ENCODE assay signal across 1 cellular context in the genomic region with DNA sequence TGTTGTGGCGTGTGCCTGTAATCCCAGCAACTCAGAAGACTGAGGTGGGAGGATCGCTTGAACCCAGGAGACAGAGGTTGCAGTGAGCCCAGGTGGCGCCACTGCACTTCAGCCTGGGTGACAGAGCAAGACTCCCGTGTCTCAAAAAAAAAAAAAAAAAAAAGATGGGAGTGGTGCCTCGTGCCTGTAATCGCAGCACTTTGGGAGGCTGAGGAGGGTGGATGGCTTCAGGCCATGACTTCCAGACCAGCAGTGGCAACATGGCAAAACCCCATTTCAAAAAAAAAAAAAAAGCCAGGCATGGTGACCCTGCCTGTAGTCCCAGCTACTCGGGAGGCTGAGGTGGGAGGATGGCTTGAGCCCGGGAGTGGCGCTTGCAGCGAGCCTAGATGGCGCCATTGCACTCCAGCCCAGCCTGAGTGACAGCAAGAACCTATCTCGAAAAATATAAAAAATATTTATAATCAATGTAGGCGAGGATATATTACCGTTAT.
TF ChIP-seq lines count a peak whose summit lies in the region.

No MANE protein-coding gene starts in this region.

TF ChIP-seq in HepG2, 621 proteins besides CTCF, POLR2A, EP300 and RAD21 (continued from another document):
- TF ChIP-seq, protein P1, sequence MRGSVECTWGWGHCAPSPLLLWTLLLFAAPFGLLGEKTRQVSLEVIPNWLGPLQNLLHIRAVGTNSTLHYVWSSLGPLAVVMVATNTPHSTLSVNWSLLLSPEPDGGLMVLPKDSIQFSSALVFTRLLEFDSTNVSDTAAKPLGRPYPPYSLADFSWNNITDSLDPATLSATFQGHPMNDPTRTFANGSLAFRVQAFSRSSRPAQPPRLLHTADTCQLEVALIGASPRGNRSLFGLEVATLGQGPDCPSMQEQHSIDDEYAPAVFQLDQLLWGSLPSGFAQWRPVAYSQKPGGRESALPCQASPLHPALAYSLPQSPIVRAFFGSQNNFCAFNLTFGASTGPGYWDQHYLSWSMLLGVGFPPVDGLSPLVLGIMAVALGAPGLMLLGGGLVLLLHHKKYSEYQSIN (CRISPR knock-in tag; IDR thresholded peaks at IDR 0.05; ENCODE audit: borderline replicate concordance), result no peak
- TF ChIP-seq, protein P2, sequence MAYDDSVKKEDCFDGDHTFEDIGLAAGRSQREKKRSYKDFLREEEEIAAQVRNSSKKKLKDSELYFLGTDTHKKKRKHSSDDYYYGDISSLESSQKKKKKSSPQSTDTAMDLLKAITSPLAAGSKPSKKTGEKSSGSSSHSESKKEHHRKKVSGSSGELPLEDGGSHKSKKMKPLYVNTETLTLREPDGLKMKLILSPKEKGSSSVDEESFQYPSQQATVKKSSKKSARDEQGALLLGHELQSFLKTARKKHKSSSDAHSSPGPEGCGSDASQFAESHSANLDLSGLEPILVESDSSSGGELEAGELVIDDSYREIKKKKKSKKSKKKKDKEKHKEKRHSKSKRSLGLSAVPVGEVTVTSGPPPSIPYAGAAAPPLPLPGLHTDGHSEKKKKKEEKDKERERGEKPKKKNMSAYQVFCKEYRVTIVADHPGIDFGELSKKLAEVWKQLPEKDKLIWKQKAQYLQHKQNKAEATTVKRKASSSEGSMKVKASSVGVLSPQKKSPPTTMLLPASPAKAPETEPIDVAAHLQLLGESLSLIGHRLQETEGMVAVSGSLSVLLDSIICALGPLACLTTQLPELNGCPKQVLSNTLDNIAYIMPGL (CRISPR knock-in tag; IDR thresholded peaks at IDR 0.05; ENCODE audit: borderline replicate concordance in 1 of 2, low read depth in 1 of 2), result peak; percentile 36 to 51; a peak in 3 of 4 replicates
- TF ChIP-seq ZNF34 (CRISPR knock-in tag; IDR thresholded peaks at IDR 0.05; ENCODE audit: borderline replicate concordance) (no peak), NBN (conservative IDR thresholded peaks at IDR 0.05) (no peak), RBFOX2 (IDR thresholded peaks at IDR 0.05; ENCODE audit: low read depth, low read length) (no peak), ZBTB7B (CRISPR knock-in tag; IDR thresholded peaks at IDR 0.05) (no peak), U2AF1 (optimal IDR thresholded peaks at IDR 0.05; ENCODE audit: low read depth, low read length) (no peak), SYNCRIP (IDR thresholded peaks at IDR 0.05; ENCODE audit: insufficient read depth, low read depth, low read length) (no peak), ZNF263 (CRISPR knock-in tag; IDR thresholded peaks at IDR 0.05) (peak; percentile 73; the same call in 1 of the 2 replicates), MIER2 (CRISPR knock-in tag; IDR thresholded peaks at IDR 0.05) (no peak), ZNF230 (CRISPR knock-in tag; IDR thresholded peaks at IDR 0.05) (no peak), ZNF33B (CRISPR knock-in tag; IDR thresholded peaks at IDR 0.05) (no peak), ZKSCAN5 (CRISPR knock-in tag; IDR thresholded peaks at IDR 0.05) (no peak), FOXM1 (CRISPR knock-in tag; IDR thresholded peaks at IDR 0.05) (no peak), SAP130 (CRISPR knock-in tag; IDR thresholded peaks at IDR 0.05; ENCODE audit: low read depth) (no peak), PHF21A (CRISPR knock-in tag; IDR thresholded peaks at IDR 0.05) (0 out of 2 replicates have a peak, but pooled peaks have one; percentile 32), NONO (IDR thresholded peaks at IDR 0.05) (no peak), NONO (CRISPR knock-in tag; conservative IDR thresholded peaks at IDR 0.05) (no peak), ZNF296 (CRISPR knock-in tag; conservative IDR thresholded peaks at IDR 0.05) (no peak), ZBTB8A (CRISPR knock-in tag; IDR thresholded peaks at IDR 0.05; ENCODE audit: borderline replicate concordance, low read depth) (no peak), ZMYM4 (CRISPR knock-in tag; IDR thresholded peaks at IDR 0.05) (peak; percentile 29; the same call in 1 of the 2 replicates), SNAPC2 (CRISPR knock-in tag; IDR thresholded peaks at IDR 0.05) (no peak)
- TF ChIP-seq, protein P3, sequence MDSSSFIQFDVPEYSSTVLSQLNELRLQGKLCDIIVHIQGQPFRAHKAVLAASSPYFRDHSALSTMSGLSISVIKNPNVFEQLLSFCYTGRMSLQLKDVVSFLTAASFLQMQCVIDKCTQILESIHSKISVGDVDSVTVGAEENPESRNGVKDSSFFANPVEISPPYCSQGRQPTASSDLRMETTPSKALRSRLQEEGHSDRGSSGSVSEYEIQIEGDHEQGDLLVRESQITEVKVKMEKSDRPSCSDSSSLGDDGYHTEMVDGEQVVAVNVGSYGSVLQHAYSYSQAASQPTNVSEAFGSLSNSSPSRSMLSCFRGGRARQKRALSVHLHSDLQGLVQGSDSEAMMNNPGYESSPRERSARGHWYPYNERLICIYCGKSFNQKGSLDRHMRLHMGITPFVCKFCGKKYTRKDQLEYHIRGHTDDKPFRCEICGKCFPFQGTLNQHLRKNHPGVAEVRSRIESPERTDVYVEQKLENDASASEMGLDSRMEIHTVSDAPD (CRISPR knock-in tag; IDR thresholded peaks at IDR 0.05), result no peak
- TF ChIP-seq, protein P4, sequence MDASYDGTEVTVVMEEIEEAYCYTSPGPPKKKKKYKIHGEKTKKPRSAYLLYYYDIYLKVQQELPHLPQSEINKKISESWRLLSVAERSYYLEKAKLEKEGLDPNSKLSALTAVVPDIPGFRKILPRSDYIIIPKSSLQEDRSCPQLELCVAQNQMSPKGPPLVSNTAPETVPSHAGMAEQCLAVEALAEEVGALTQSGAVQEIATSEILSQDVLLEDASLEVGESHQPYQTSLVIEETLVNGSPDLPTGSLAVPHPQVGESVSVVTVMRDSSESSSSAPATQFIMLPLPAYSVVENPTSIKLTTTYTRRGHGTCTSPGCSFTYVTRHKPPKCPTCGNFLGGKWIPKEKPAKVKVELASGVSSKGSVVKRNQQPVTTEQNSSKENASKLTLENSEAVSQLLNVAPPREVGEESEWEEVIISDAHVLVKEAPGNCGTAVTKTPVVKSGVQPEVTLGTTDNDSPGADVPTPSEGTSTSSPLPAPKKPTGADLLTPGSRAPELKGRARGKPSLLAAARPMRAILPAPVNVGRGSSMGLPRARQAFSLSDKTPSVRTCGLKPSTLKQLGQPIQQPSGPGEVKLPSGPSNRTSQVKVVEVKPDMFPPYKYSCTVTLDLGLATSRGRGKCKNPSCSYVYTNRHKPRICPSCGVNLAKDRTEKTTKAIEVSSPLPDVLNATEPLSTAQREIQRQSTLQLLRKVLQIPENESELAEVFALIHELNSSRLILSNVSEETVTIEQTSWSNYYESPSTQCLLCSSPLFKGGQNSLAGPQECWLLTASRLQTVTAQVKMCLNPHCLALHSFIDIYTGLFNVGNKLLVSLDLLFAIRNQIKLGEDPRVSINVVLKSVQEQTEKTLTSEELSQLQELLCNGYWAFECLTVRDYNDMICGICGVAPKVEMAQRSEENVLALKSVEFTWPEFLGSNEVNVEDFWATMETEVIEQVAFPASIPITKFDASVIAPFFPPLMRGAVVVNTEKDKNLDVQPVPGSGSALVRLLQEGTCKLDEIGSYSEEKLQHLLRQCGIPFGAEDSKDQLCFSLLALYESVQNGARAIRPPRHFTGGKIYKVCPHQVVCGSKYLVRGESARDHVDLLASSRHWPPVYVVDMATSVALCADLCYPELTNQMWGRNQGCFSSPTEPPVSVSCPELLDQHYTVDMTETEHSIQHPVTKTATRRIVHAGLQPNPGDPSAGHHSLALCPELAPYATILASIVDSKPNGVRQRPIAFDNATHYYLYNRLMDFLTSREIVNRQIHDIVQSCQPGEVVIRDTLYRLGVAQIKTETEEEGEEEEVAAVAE (CRISPR knock-in tag; IDR thresholded peaks at IDR 0.05; ENCODE audit: borderline replicate concordance), result no peak
- TF ChIP-seq, protein P5, sequence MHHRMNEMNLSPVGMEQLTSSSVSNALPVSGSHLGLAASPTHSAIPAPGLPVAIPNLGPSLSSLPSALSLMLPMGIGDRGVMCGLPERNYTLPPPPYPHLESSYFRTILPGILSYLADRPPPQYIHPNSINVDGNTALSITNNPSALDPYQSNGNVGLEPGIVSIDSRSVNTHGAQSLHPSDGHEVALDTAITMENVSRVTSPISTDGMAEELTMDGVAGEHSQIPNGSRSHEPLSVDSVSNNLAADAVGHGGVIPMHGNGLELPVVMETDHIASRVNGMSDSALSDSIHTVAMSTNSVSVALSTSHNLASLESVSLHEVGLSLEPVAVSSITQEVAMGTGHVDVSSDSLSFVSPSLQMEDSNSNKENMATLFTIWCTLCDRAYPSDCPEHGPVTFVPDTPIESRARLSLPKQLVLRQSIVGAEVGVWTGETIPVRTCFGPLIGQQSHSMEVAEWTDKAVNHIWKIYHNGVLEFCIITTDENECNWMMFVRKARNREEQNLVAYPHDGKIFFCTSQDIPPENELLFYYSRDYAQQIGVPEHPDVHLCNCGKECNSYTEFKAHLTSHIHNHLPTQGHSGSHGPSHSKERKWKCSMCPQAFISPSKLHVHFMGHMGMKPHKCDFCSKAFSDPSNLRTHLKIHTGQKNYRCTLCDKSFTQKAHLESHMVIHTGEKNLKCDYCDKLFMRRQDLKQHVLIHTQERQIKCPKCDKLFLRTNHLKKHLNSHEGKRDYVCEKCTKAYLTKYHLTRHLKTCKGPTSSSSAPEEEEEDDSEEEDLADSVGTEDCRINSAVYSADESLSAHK (CRISPR knock-in tag; IDR thresholded peaks at IDR 0.05; ENCODE audit: borderline replicate concordance), result no peak
